Comparison of ENCODE assay signal across 1 cellular context in genomic region chr1:234893359-234893724, GRCh38.
A peak's percentile ranks its signal among the peaks of the same experiment; 100 is the strongest.
TF ChIP-seq lines count a peak whose summit lies in the region.

No MANE protein-coding gene starts in this region.

TF ChIP-seq in K562, 482 proteins besides CTCF, POLR2A, EP300 and RAD21 (continued from another document and continues in another):
- TF ChIP-seq CEBPG (CRISPR knock-in tag; IDR thresholded peaks at IDR 0.05): 0 out of 2 replicates have a peak, but pooled peaks have one; percentile 6
- TF ChIP-seq CEBPG (tag; conservative IDR thresholded peaks at IDR 0.05 in 1 of 2, IDR thresholded peaks at IDR 0.05 in 1 of 2): no peak
- TF ChIP-seq SRSF7 (optimal IDR thresholded peaks at IDR 0.05; ENCODE audit: low read depth, low read length): no peak
- peak; percentile 22; the same call in 1 of the 2 replicates for TF ChIP-seq ZNF766 (CRISPR knock-in tag; conservative IDR thresholded peaks at IDR 0.05)
- no peak for TF ChIP-seq ZSCAN29 (IDR thresholded peaks at IDR 0.05)
- TF ChIP-seq CHD4 (IDR thresholded peaks at IDR 0.05; ENCODE audit: insufficient read depth, insufficient replicate concordance, low read depth, low read length, poor library complexity, severe bottlenecking): no peak
- TF ChIP-seq E2F4 (CRISPR knock-in tag; IDR thresholded peaks at IDR 0.05; ENCODE audit: low read depth): no peak
- no peak for TF ChIP-seq THRB (CRISPR knock-in tag; conservative IDR thresholded peaks at IDR 0.05)
- no peak for TF ChIP-seq ZNF77 (CRISPR knock-in tag; IDR thresholded peaks at IDR 0.05)
- no peak for TF ChIP-seq EWSR1 (IDR thresholded peaks at IDR 0.05; ENCODE audit: borderline replicate concordance, low read depth, partially characterized antibody)
- no peak for TF ChIP-seq ZNF699 (CRISPR knock-in tag; IDR thresholded peaks at IDR 0.05; ENCODE audit: insufficient replicate concordance)
- TF ChIP-seq NR1H2 (CRISPR knock-in tag; IDR thresholded peaks at IDR 0.05): no peak
- no peak for TF ChIP-seq ZKSCAN1 (IDR thresholded peaks at IDR 0.05; ENCODE audit: low read depth, low read length)
- TF ChIP-seq EZH2 (IDR thresholded peaks at IDR 0.05; ENCODE audit: borderline replicate concordance, low read depth, low read length): no peak
- TF ChIP-seq IRF1 (CRISPR knock-in tag; IDR thresholded peaks at IDR 0.05; ENCODE audit: borderline replicate concordance): no peak
- no peak for TF ChIP-seq CREM (IDR thresholded peaks at IDR 0.05; ENCODE audit: low read depth)
- no peak for TF ChIP-seq DMBX1 (CRISPR knock-in tag; IDR thresholded peaks at IDR 0.05; ENCODE audit: borderline replicate concordance)
- TF ChIP-seq CUX1 (CRISPR knock-in tag; IDR thresholded peaks at IDR 0.05): no peak
- no peak for TF ChIP-seq NKRF (IDR thresholded peaks at IDR 0.05; ENCODE audit: borderline replicate concordance)
- no peak for TF ChIP-seq ZBTB2 (IDR thresholded peaks at IDR 0.05)
- TF ChIP-seq ETV5 (CRISPR knock-in tag; IDR thresholded peaks at IDR 0.05; ENCODE audit: low read depth): no peak
- TF ChIP-seq ZNF23 (CRISPR knock-in tag; IDR thresholded peaks at IDR 0.05): no peak
- 0 out of 2 replicates have a peak, but pooled peaks have one; percentile 43 for TF ChIP-seq KLF1 (tag; IDR thresholded peaks at IDR 0.05)
- TF ChIP-seq SAP30 (IDR thresholded peaks at IDR 0.05; ENCODE audit: borderline replicate concordance, insufficient read depth, low read depth, low read length, poor library complexity, severe bottlenecking): no peak
- no peak for TF ChIP-seq ETS1 (conservative IDR thresholded peaks at IDR 0.05; ENCODE audit: control insufficient read depth, low read depth, low read length)
- no peak for TF ChIP-seq ZNF24 (IDR thresholded peaks at IDR 0.05)
- TF ChIP-seq ZBED1 (IDR thresholded peaks at IDR 0.05): no peak
- TF ChIP-seq SLC30A9 (CRISPR knock-in tag; IDR thresholded peaks at IDR 0.05): no peak
- TF ChIP-seq BCOR (IDR thresholded peaks at IDR 0.05): 0 out of 2 replicates have a peak, but pooled peaks have one; percentile 8
- no peak for TF ChIP-seq PTTG1 (tag; IDR thresholded peaks at IDR 0.05; ENCODE audit: low read depth)
- TF ChIP-seq TFE3 (CRISPR knock-in tag; IDR thresholded peaks at IDR 0.05): no peak
- no peak for TF ChIP-seq THAP12 (CRISPR knock-in tag; IDR thresholded peaks at IDR 0.05)
- TF ChIP-seq ZNF695 (CRISPR knock-in tag; IDR thresholded peaks at IDR 0.05): no peak
- no peak for TF ChIP-seq SMAD4 (CRISPR knock-in tag; conservative IDR thresholded peaks at IDR 0.05)
- 0 out of 2 replicates have a peak, but pooled peaks have one; percentile 53 for TF ChIP-seq ZBTB1 (CRISPR knock-in tag; IDR thresholded peaks at IDR 0.05; ENCODE audit: borderline replicate concordance, low read depth)
- TF ChIP-seq IRF2 (CRISPR knock-in tag; IDR thresholded peaks at IDR 0.05): no peak
- no peak for TF ChIP-seq HNRNPL (IDR thresholded peaks at IDR 0.05; ENCODE audit: low read depth, low read length)
- TF ChIP-seq PBX2 (CRISPR knock-in tag; IDR thresholded peaks at IDR 0.05; ENCODE audit: low read depth): no peak
- TF ChIP-seq PBX2 (tag; conservative IDR thresholded peaks at IDR 0.05; ENCODE audit: low read depth): no peak
- TF ChIP-seq RBM15 (IDR thresholded peaks at IDR 0.05; ENCODE audit: insufficient read depth, low read length): no peak
- TF ChIP-seq ZNF561 (CRISPR knock-in tag; conservative IDR thresholded peaks at IDR 0.05): no peak
- TF ChIP-seq HNRNPLL (IDR thresholded peaks at IDR 0.05; ENCODE audit: low read depth, low read length, poor library complexity, severe bottlenecking): no peak
- TF ChIP-seq ZFP36 (IDR thresholded peaks at IDR 0.05; ENCODE audit: low read depth, low read length, partially characterized antibody): peak; percentile 79
- TF ChIP-seq MEF2A (IDR thresholded peaks at IDR 0.05; ENCODE audit: control insufficient read depth, low read depth, low read length): no peak
- no peak for TF ChIP-seq DPF2 (IDR thresholded peaks at IDR 0.05)
